ENCODE assay signal across 12 cellular contexts in genomic region chr4:19945979-19946380, GRCh38.
A peak's percentile ranks its signal among the peaks of the same experiment; 100 is the strongest.
DNase-seq lines count a peak whose midpoint lies in the region; FAIRE-seq and TF ChIP-seq lines count a peak whose summit lies in the region.
"Had no signal": no experiment of that assay in that cellular context is flagged by ENCODE, and none has a peak within 500 bp of the region (broad histone marks: within the 10 kb centered on the region; RNA-seq: fewer than 3 reads in every experiment).

No MANE protein-coding gene starts in this region.

- H2BK20ac ChIP-seq in H1 (ENCODE audit: low read length), result peak overlapping the region; percentile 80; the same call in 1 of the 2 replicates

- H3K18ac ChIP-seq in H1 (ENCODE audit: extremely low read depth, low read length) (no peak overlapping the region; the same call in 1 of the 2 replicates), neuronal stem cell (ENCODE audit: low read length) (no peak overlapping the region)

- H3K14ac ChIP-seq in H1 (ENCODE audit: insufficient read length) (no peak overlapping the region), neuronal stem cell (ENCODE audit: low read length) (no peak overlapping the region)

- no peak for TF ChIP-seq EP300 in H1 (IDR thresholded peaks at IDR 0.05; ENCODE audit: borderline replicate concordance in 1 of 2, low read depth in 2 of 2, low read length in 2 of 2)

- H2BK12ac ChIP-seq in H1 (ENCODE audit: low read depth, low read length) (no peak overlapping the region), neuronal stem cell (ENCODE audit: low read length) (no peak overlapping the region)

- CTCF ChIA-PET in H1 (lab: Charles Lee; ENCODE audit: partially characterized antibody), result no interaction called here

- POLR2A ChIA-PET in H1 (lab: Charles Lee; ENCODE audit: partially characterized antibody), result no interaction called here

- intact Hi-C loops in esophagus squamous epithelium (cut with DNase I), result no loop called here

- H2BK15ac ChIP-seq in H1 (ENCODE audit: low read length), result no peak overlapping the region
- no peak overlapping the region for H2BK15ac ChIP-seq in neuronal stem cell (ENCODE audit: low read length)

- no peak overlapping the region for H2BK5ac ChIP-seq in H1 (ENCODE audit: low read depth, low read length)
- no peak overlapping the region for H2BK5ac ChIP-seq in neuronal stem cell (ENCODE audit: low read length)

- H3K79me1 ChIP-seq in H1 (ENCODE audit: low read depth, low read length), result no peaks in the 10 kb centered on the region
- no peaks in the 10 kb centered on the region for H3K79me1 ChIP-seq in neuronal stem cell (ENCODE audit: low read depth, low read length)

- 96% methylated on average over 3 of the region's 3 CpGs; no CpG with 5 or more reads in 1 of the 2 experiments for WGBS in H1 (ENCODE audit: extremely low coverage in 1 of 2, insufficient coverage in 1 of 2, insufficient read length in 1 of 2, insufficient replicate concordance in 2 of 2, low coverage in 1 of 2, low lambda C conversion rate in 2 of 2, missing lambda C conversion rate in 1 of 2), 2 experiments
- no CpG with 5 or more reads among the region's 3 CpGs for WGBS in neuronal stem cell (ENCODE audit: extremely low coverage in 2 of 2, insufficient read length in 2 of 2, insufficient replicate concordance in 1 of 2), 2 donors
- 40 to 42% methylated on average over 3 of the region's 3 CpGs for WGBS in esophagus squamous epithelium, 2 donors

- no peak overlapping the region for H4K5ac ChIP-seq in H1 (ENCODE audit: insufficient read length, low read depth, low read length)

- H3K27ac ChIP-seq in H1 (ENCODE audit: low read depth, low read length), result no peak overlapping the region
- H3K27ac ChIP-seq in neuronal stem cell (replicated peaks; ENCODE audit: low read length), result no peak overlapping the region
- H3K27ac ChIP-seq in esophagus squamous epithelium, result no peak overlapping the region

- H3K56ac ChIP-seq in H1 (replicated peaks; ENCODE audit: insufficient read length, low read depth, low read length), result no peak overlapping the region

- H3K27me3 ChIP-seq in H1 (replicated peaks in 1 of 4; ENCODE audit: control insufficient read depth in 3 of 4, extremely low read depth in 1 of 4, insufficient read depth in 3 of 4, low read length in 3 of 4), result no peaks in the 10 kb centered on the region
- H3K27me3 ChIP-seq in neuronal stem cell (ENCODE audit: control insufficient read depth in 3 of 3, insufficient read depth in 3 of 3, low read depth in 1 of 3, low read length in 3 of 3), result no peaks in the 10 kb centered on the region
- no peaks in the 10 kb centered on the region for H3K27me3 ChIP-seq in esophagus squamous epithelium

- H4K20me1 ChIP-seq in H1 (replicated peaks in 1 of 2; ENCODE audit: control insufficient read depth in 1 of 2, insufficient read depth in 2 of 2, low read length in 2 of 2), result no peaks in the 10 kb centered on the region

- H2AFZ ChIP-seq in H1 (ENCODE audit: low read length) (peak overlapping the region; percentile 78; the same call in 1 of the 2 replicates), neuronal stem cell (ENCODE audit: low read length) (peak overlapping the region; percentile 66)

- H3K79me2 ChIP-seq in H1 (ENCODE audit: control insufficient read depth in 1 of 2, insufficient read depth in 2 of 2, low read length in 2 of 2), result no peaks in the 10 kb centered on the region

- H3K23me2 ChIP-seq in H1 (ENCODE audit: low read depth, low read length), result no peaks in the 10 kb centered on the region

- no peak overlapping the region for H4K91ac ChIP-seq in H1 (replicated peaks; ENCODE audit: insufficient read length, low read length)
- no peak overlapping the region for H4K91ac ChIP-seq in neuronal stem cell (ENCODE audit: low read depth, low read length, poor library complexity)

- H3K36me3 ChIP-seq in H1 (ENCODE audit: control insufficient read depth in 2 of 4, insufficient read depth in 4 of 4, low read length in 3 of 4), result no peaks in the 10 kb centered on the region
- H3K36me3 ChIP-seq in neuronal stem cell (replicated peaks in 1 of 2; ENCODE audit: control insufficient read depth in 2 of 2, insufficient read depth in 2 of 2, low read length in 2 of 2), result no peaks in the 10 kb centered on the region
- no peaks in the 10 kb centered on the region for H3K36me3 ChIP-seq in esophagus squamous epithelium

- H3K4me1 ChIP-seq in H1 (replicated peaks in 1 of 4; ENCODE audit: control insufficient read depth in 3 of 4, insufficient read depth in 4 of 4, low read length in 3 of 4), result peaks cover 0 to 3% (median 0%) of the 10 kb centered on the region in 4 experiments; a peak in 1 of 7 replicates
- peaks cover 8 to 18% of the 10 kb centered on the region in 2 donors for H3K4me1 ChIP-seq in neuronal stem cell (ENCODE audit: control insufficient read depth in 2 of 2, insufficient read depth in 1 of 2, low read depth in 1 of 2, low read length in 2 of 2)
- H3K4me1 ChIP-seq in esophagus squamous epithelium, result no peaks in the 10 kb centered on the region

- FAIRE-seq in H1 (lab: Jason Lieb, UNC), result no peak

- H3K4ac ChIP-seq in H1 (replicated peaks; ENCODE audit: insufficient read length, low read depth, low read length), result no peak overlapping the region
- no peak overlapping the region for H3K4ac ChIP-seq in neuronal stem cell (ENCODE audit: low read length)

- no peak overlapping the region for H3K4me3 ChIP-seq in H1 (ENCODE audit: extremely low read depth in 1 of 4, insufficient read depth in 2 of 4, low read depth in 3 of 4, low read length in 4 of 4)
- no peak overlapping the region for H3K4me3 ChIP-seq in neuronal stem cell (ENCODE audit: low read length in 2 of 2)
- H3K4me3 ChIP-seq in esophagus squamous epithelium, result no peak overlapping the region

- H3K4me2 ChIP-seq in H1 (ENCODE audit: insufficient read depth in 1 of 2, low read depth in 2 of 2, low read length in 2 of 2), result no peak overlapping the region
- H3K4me2 ChIP-seq in neuronal stem cell (ENCODE audit: insufficient read depth, low read length, poor library complexity, severe bottlenecking), result no peak overlapping the region

- no peak for TF ChIP-seq RAD21 in H1 (IDR thresholded peaks at IDR 0.05 in 1 of 2, conservative IDR thresholded peaks at IDR 0.05 in 1 of 2; ENCODE audit: low read depth in 2 of 2, low read length in 2 of 2)

- H3K9ac ChIP-seq in H1 (replicated peaks in 1 of 4; ENCODE audit: extremely low read depth in 1 of 4, low read depth in 3 of 4, low read length in 3 of 4) (no peak overlapping the region), neuronal stem cell (ENCODE audit: low read depth, low read length, poor library complexity) (no peak overlapping the region)

- TF ChIP-seq POLR2A in H1 (IDR thresholded peaks at IDR 0.05; ENCODE audit: control extremely low read depth in 1 of 2, low read depth in 2 of 2, low read length in 2 of 2), result no peak
- no peak for TF ChIP-seq POLR2A in esophagus squamous epithelium (IDR thresholded peaks at IDR 0.05)

- peak; percentile 98 for DNase-seq in ELR (ENCODE audit: low read depth)
- DNase-seq in NCI-H226, result peak; percentile 86
- no peak for DNase-seq in H1 (ENCODE audit: low read depth in 1 of 2, low spot score in 2 of 2)
- no peak for DNase-seq in neuronal stem cell (ENCODE audit: low spot score)
- no peak for DNase-seq in iPS-NIHi11 (ENCODE audit: low spot score)
- DNase-seq in NCI-H82 treated with DMSO at 0.1 percent for 48 hours (lab: John Stamatoyannopoulos, UW; ENCODE audit: unreplicated experiment), result no peak
- no peak for DNase-seq in esophagus squamous epithelium (lab: John Stamatoyannopoulos, UW)
- DNase-seq in OCI-M1 (lab: John Stamatoyannopoulos, UW), result no peak
- DNase-seq: activated T-cell treated with anti-CD3 and anti-CD28 coated beads for 4 hours; cerebellar nuclear complex; NK-92 treated with Interleukin-12 subunit alpha and Interleukin-12 subunit beta, amount 100 ng/mL, for 24 hours; stimulated activated naive CD4-positive, alpha-beta T cell had no signal

- H3K23ac ChIP-seq in H1 (ENCODE audit: insufficient read length) (no peak overlapping the region), neuronal stem cell (ENCODE audit: low read depth, low read length, poor library complexity) (no peak overlapping the region)

- H2AK5ac ChIP-seq in H1 (ENCODE audit: low read depth, low read length), result no peak overlapping the region
- no peak overlapping the region for H2AK5ac ChIP-seq in neuronal stem cell (ENCODE audit: low read depth, low read length)

- no peak for TF ChIP-seq CTCF in H1 (IDR thresholded peaks at IDR 0.05; ENCODE audit: control extremely low read depth in 1 of 3, insufficient read depth in 1 of 3, low read depth in 1 of 3, low read length in 3 of 3)
- TF ChIP-seq CTCF in esophagus squamous epithelium (IDR thresholded peaks at IDR 0.05), result no peak

- no peak overlapping the region for H4K8ac ChIP-seq in H1 (ENCODE audit: extremely low read depth, insufficient read depth, low read length)
- H4K8ac ChIP-seq in neuronal stem cell (ENCODE audit: low read depth, low read length), result no peak overlapping the region

- H3K9me3 ChIP-seq in H1 (ENCODE audit: insufficient read depth in 2 of 2, low read depth in 1 of 2, low read length in 1 of 2), result no peaks in the 10 kb centered on the region
- H3K9me3 ChIP-seq in neuronal stem cell (replicated peaks in 1 of 2; ENCODE audit: control insufficient read depth in 2 of 2, insufficient read depth in 1 of 2, low read depth in 1 of 2, low read length in 2 of 2), result peaks cover 0 to 4% of the 10 kb centered on the region in 2 donors
- H3K9me3 ChIP-seq in esophagus squamous epithelium, result no peaks in the 10 kb centered on the region

- no peak overlapping the region for H2BK120ac ChIP-seq in H1 (replicated peaks; ENCODE audit: low read depth, low read length)
- H2BK120ac ChIP-seq in neuronal stem cell (ENCODE audit: low read depth, low read length), result no peak overlapping the region

TF ChIP-seq in H1, 55 proteins besides CTCF, POLR2A, EP300 and RAD21 (continues in another document):
- TF ChIP-seq TAF1 (IDR thresholded peaks at IDR 0.05; ENCODE audit: low read depth, low read length) (no peak), SIRT6 (IDR thresholded peaks at IDR 0.05; ENCODE audit: low read length) (no peak), SIX5 (IDR thresholded peaks at IDR 0.05; ENCODE audit: low read depth, low read length) (no peak), ATF2 (IDR thresholded peaks at IDR 0.05; ENCODE audit: low read length) (no peak), GTF2F1 (IDR thresholded peaks at IDR 0.05; ENCODE audit: borderline replicate concordance, low read depth, low read length) (no peak), RBBP5 (IDR thresholded peaks at IDR 0.05; ENCODE audit: borderline replicate concordance, low read depth, low read length) (no peak), SAP30 (IDR thresholded peaks at IDR 0.05; ENCODE audit: insufficient read depth, insufficient replicate concordance, low read length) (no peak)

Comparison
In these comparisons a context has a peak if more than half of its experiments do, and no peak if none do; other contexts are left out.
1. DNase-seq: peak in ELR (single experiment) and NCI-H226 (single experiment); none in H1 (0 of 2), neuronal stem cell (single experiment), iPS-NIHi11 (single experiment), NCI-H82 treated with DMSO at 0.1 percent for 48 hours (single experiment), esophagus squamous epithelium (single experiment) and OCI-M1 (single experiment).